In genomic region chrX:37783284-37783683, GRCh38 we compare ENCODE assay signal across 1 cellular context.
TF ChIP-seq lines count a peak whose summit lies in the region.

No MANE protein-coding gene starts in this region.

TF ChIP-seq in GM12878, 131 proteins besides CTCF, POLR2A, EP300 and RAD21 (continued from another document):
- TF ChIP-seq IKZF2 (IDR thresholded peaks at IDR 0.05) = no peak
TF ChIP-seq in GM12878: peak in this region for 0.
